Comparison of ENCODE assay signal across 29 cellular contexts in the genomic region with DNA sequence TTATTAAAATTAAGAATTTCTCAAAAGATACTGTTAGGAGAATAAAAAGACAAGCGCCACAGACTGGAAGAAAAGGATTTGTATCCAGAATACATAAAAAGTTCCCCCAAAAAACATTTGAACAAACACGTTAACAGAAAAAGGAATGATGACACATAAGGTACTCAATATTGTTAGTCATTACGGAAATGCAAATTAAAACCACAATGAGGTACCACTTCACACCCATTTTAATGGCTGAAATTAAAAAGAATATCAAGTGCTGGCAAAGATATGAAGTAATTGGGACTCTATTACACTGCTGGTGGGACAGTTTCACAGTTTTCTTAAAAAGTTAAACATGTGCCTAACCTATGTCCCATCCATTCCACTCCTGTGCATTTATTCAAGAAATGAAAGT. TPM values are rescaled to one million over a fixed set of nuclear protein-coding genes. Genes with fewer than 3 reads are reported as not detected.
DNase-seq lines count a peak whose midpoint lies in the region; ATAC-seq and TF ChIP-seq lines count a peak whose summit lies in the region.
"Had no signal": no experiment of that assay in that cellular context is flagged by ENCODE, and none has a peak within 500 bp of the region (broad histone marks: within the 10 kb centered on the region; RNA-seq: fewer than 3 reads in every experiment).

No MANE protein-coding gene starts in this region.

- peaks cover 21% of the 10 kb centered on the region for H3K36me3 Mint-ChIP-seq in activated naive CD4-positive, alpha-beta T cell treated with anti-CD3 and anti-CD28 coated beads, Interleukin-2, amount 50 U/mL, for 24 hours
- peaks cover 24% of the 10 kb centered on the region for H3K36me3 Mint-ChIP-seq in activated CD8-positive, alpha-beta T cell treated with anti-CD3 and anti-CD28 coated beads for 36 hours (ENCODE audit: low read depth)

- H3K27ac ChIP-seq in left lung = no peak overlapping the region
- H3K27ac ChIP-seq: colonic mucosa, right atrium auricular region, thyroid gland, uterus, WERI-Rb-1 had no signal

- no peaks in the 10 kb centered on the region for H3K4me1 ChIP-seq in left lung
- H3K4me1 ChIP-seq: BE2C, colonic mucosa, right atrium auricular region, thyroid gland, uterus had no signal

- intact Hi-C loops in activated CD8-positive, alpha-beta T cell treated with anti-CD3 and anti-CD28 coated beads for 36 hours (cut with micrococcal nuclease) = no loop called here
- intact Hi-C loops in left lung (cut with DNase I) = no loop called here

- H3K4me3 Mint-ChIP-seq in activated naive CD4-positive, alpha-beta T cell treated with anti-CD3 and anti-CD28 coated beads, Interleukin-2, amount 50 U/mL, for 24 hours = peak overlapping the region; percentile 39
- H3K4me3 Mint-ChIP-seq in activated CD8-positive, alpha-beta T cell treated with anti-CD3 and anti-CD28 coated beads for 36 hours = no peak overlapping the region
- H3K4me3 Mint-ChIP-seq: HFFc6 had no signal

- peaks cover 68% of the 10 kb centered on the region for H3K4me1 Mint-ChIP-seq in activated naive CD4-positive, alpha-beta T cell treated with anti-CD3 and anti-CD28 coated beads, Interleukin-2, amount 50 U/mL, for 24 hours
- peaks cover 48% of the 10 kb centered on the region for H3K4me1 Mint-ChIP-seq in activated CD8-positive, alpha-beta T cell treated with anti-CD3 and anti-CD28 coated beads for 36 hours (ENCODE audit: low read depth)

- DNase-seq in activated naive CD4-positive, alpha-beta T cell treated with anti-CD3 and anti-CD28 coated beads, Interleukin-2, amount 50 U/mL, for 16 hours = no peak
- DNase-seq in activated CD8-positive, alpha-beta T cell treated with anti-CD3 and anti-CD28 coated beads for 36 hours = no peak
- DNase-seq in left lung = no peak
- no peak for DNase-seq in stimulated activated naive CD4-positive, alpha-beta T cell treated with Interleukin-2 at 50 U/mL for 16 hours (lab: John Stamatoyannopoulos, UW)
- DNase-seq in NCI-H2107 treated with DMSO at 0.1 percent for 48 hours (lab: John Stamatoyannopoulos, UW; ENCODE audit: unreplicated experiment) = no peak
- DNase-seq: ACHN; activated naive CD4-positive, alpha-beta T cell; anterior cingulate cortex; BE2C; colonic mucosa; COR-L47; DMS53; effector CD8-positive, alpha-beta T cell; HFFc6; immature natural killer cell; IMR-90; mesenchymal stem cell; MV-4-11; NCI-H1436; NCI-H2081; NCI-H345; small intestine; T1000; thyroid gland; uterus; WERI-Rb-1 had no signal

- TF ChIP-seq CTCF in activated CD8-positive, alpha-beta T cell treated with anti-CD3 and anti-CD28 coated beads for 36 hours (IDR thresholded peaks at IDR 0.05) = no peak
- TF ChIP-seq CTCF in left lung (IDR thresholded peaks at IDR 0.05) = no peak

- no peak overlapping the region for H3K4me3 ChIP-seq in left lung
- H3K4me3 ChIP-seq: colonic mucosa, right atrium auricular region, thyroid gland, uterus had no signal

- peak overlapping the region; percentile 85 for H3K27ac Mint-ChIP-seq in activated naive CD4-positive, alpha-beta T cell treated with anti-CD3 and anti-CD28 coated beads, Interleukin-2, amount 50 U/mL, for 24 hours
- peak overlapping the region; percentile 69 for H3K27ac Mint-ChIP-seq in activated CD8-positive, alpha-beta T cell treated with anti-CD3 and anti-CD28 coated beads for 36 hours
- H3K27ac Mint-ChIP-seq: HFFc6 had no signal

- peaks cover 0 to 9% of the 10 kb centered on the region in 2 donors for H3K36me3 ChIP-seq in left lung
- H3K36me3 ChIP-seq: BE2C, colonic mucosa, right atrium auricular region, thyroid gland, uterus, WERI-Rb-1 had no signal

- H3K27me3 ChIP-seq in left lung = no peaks in the 10 kb centered on the region
- H3K27me3 ChIP-seq: BE2C, colonic mucosa, right atrium auricular region, thyroid gland, uterus had no signal

- H3K9me3 ChIP-seq in left lung = no peaks in the 10 kb centered on the region
- H3K9me3 ChIP-seq: BE2C, colonic mucosa, right atrium auricular region, thyroid gland, uterus had no signal

- no peaks in the 10 kb centered on the region for H3K27me3 Mint-ChIP-seq in activated naive CD4-positive, alpha-beta T cell treated with anti-CD3 and anti-CD28 coated beads, Interleukin-2, amount 50 U/mL, for 24 hours
- no peaks in the 10 kb centered on the region for H3K27me3 Mint-ChIP-seq in activated CD8-positive, alpha-beta T cell treated with anti-CD3 and anti-CD28 coated beads for 36 hours

- no peaks in the 10 kb centered on the region for H3K9me3 Mint-ChIP-seq in activated naive CD4-positive, alpha-beta T cell treated with anti-CD3 and anti-CD28 coated beads, Interleukin-2, amount 50 U/mL, for 24 hours
- H3K9me3 Mint-ChIP-seq in activated CD8-positive, alpha-beta T cell treated with anti-CD3 and anti-CD28 coated beads for 36 hours = peaks cover 2% of the 10 kb centered on the region
- H3K9me3 Mint-ChIP-seq: HFFc6, immature natural killer cell had no signal

- POLR2A ChIA-PET in activated CD8-positive, alpha-beta T cell treated with anti-CD3 and anti-CD28 coated beads for 36 hours (lab: Charles Lee) = no interaction called here

- CTCF ChIA-PET in activated CD8-positive, alpha-beta T cell treated with anti-CD3 and anti-CD28 coated beads for 36 hours (lab: Charles Lee) = interaction anchor here (1.2 kb wide), 2 partner anchors 54 to 71 kb away, joined by 3 read pairs; no protein-coding TSS in a partner anchor

- peak; percentile 70 for ATAC-seq in activated CD8-positive, alpha-beta T cell treated with anti-CD3 and anti-CD28 coated beads for 36 hours
- ATAC-seq in esophagus mucosa (peak; percentile 28), left lung (no peak)

RNA-seq across cellular contexts. Expression of gene HECA, which starts 51.4 kb away (rescaled TPM):
- total RNA-seq in activated CD8-positive, alpha-beta T cell treated with anti-CD3 and anti-CD28 coated beads for 36 hours = 10 to 100 TPM; 45.4 to 47.1 TPM
- total RNA-seq in esophagus mucosa (23.6 TPM), left lung (10 to 100 TPM; 27.4 to 40.9 TPM)
